Comparison of ENCODE assay signal across 2 cellular contexts in genomic region chr12:63867026-63867425, GRCh38.
TF ChIP-seq lines count a peak whose summit lies in the region.

No MANE protein-coding gene starts in this region.

TF ChIP-seq in HepG2, 621 proteins besides CTCF, POLR2A, EP300 and RAD21 (continued from another document):
- TF ChIP-seq RELA (CRISPR knock-in tag; IDR thresholded peaks at IDR 0.05) = no peak

TF ChIP-seq in WTC11, 78 proteins besides CTCF, POLR2A, EP300 and RAD21 (continued from another document):
- TF ChIP-seq TEAD1 (CRISPR knock-in tag; IDR thresholded peaks at IDR 0.05) (no peak), MLX (CRISPR knock-in tag; IDR thresholded peaks at IDR 0.05) (no peak), FOXP4 (CRISPR knock-in tag; IDR thresholded peaks at IDR 0.05) (no peak), IRF2 (CRISPR knock-in tag; IDR thresholded peaks at IDR 0.05; ENCODE audit: borderline replicate concordance, low read depth) (no peak), OVOL2 (CRISPR knock-in tag; IDR thresholded peaks at IDR 0.05; ENCODE audit: borderline replicate concordance) (no peak), HMGA2 (CRISPR knock-in tag; IDR thresholded peaks at IDR 0.05) (no peak), E2F4 (CRISPR knock-in tag; IDR thresholded peaks at IDR 0.05; ENCODE audit: borderline replicate concordance, low read depth) (no peak), RELA (CRISPR knock-in tag; IDR thresholded peaks at IDR 0.05; ENCODE audit: borderline replicate concordance) (no peak), MAX (CRISPR knock-in tag; IDR thresholded peaks at IDR 0.05) (no peak), ATF1 (CRISPR knock-in tag; IDR thresholded peaks at IDR 0.05) (no peak), MXD4 (CRISPR knock-in tag; IDR thresholded peaks at IDR 0.05; ENCODE audit: borderline replicate concordance) (no peak), AFF4 (CRISPR knock-in tag; IDR thresholded peaks at IDR 0.05; ENCODE audit: borderline replicate concordance) (no peak), AR (CRISPR knock-in tag; IDR thresholded peaks at IDR 0.05) (no peak), JAZF1 (CRISPR knock-in tag; IDR thresholded peaks at IDR 0.05) (no peak)
